Comparison of ENCODE assay signal across 9 cellular contexts in the genomic region with DNA sequence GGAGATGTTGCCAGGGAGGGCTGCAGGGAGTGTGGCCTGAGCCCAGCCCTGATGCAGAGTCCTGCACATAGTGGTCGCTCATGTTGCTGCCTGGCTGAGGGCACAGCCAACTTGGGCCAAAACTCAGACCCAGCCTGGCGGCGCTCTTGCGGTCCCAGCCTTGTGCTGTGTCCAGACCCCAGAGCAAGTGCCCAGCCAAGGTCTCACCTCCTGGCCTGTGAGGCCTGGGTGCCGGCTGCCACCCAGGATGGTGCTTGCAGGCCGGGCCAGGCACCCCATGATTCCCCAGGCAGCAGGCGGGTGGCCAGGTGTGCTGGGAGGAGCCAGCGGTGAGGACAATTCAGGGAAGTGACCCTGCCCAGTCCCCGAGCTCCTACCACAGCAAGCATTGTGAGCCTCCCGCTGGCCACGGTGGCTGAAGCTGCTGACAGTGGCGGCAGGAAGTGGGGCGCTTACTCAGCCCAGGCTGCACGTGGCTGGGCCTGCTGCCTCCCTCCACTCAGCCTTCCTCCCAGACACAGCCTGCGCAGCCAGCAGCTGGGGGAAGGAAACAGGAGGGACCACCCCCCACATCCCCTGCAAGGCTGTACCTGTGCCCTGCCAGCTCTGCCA. TPM values are rescaled to one million over a fixed set of nuclear protein-coding genes. Genes with fewer than 3 reads are reported as not detected.
A peak's percentile ranks its signal among the peaks of the same experiment; 100 is the strongest.
DNase-seq lines count a peak whose midpoint lies in the region; ATAC-seq and TF ChIP-seq lines count a peak whose summit lies in the region.
"Had no signal": no experiment of that assay in that cellular context is flagged by ENCODE, and none has a peak within 500 bp of the region (broad histone marks: within the 10 kb centered on the region; RNA-seq: fewer than 3 reads in every experiment).

No MANE protein-coding gene starts in this region.

- H3K9me3 ChIP-seq in stomach smooth muscle (ENCODE audit: control insufficient read depth in 2 of 2, low read length in 2 of 2): no peaks in the 10 kb centered on the region

- POLR2A ChIA-PET in activated CD4-positive, alpha-beta T cell treated with anti-CD3 and anti-CD28 coated beads for 36 hours (lab: Charles Lee): interaction anchor here (0.6 kb wide), 1 partner anchor 1011 kb away, joined by 9 read pairs; no protein-coding TSS in a partner anchor

- no peaks in the 10 kb centered on the region for H3K36me3 ChIP-seq in stomach smooth muscle (ENCODE audit: control insufficient read depth in 2 of 2, insufficient read depth in 2 of 2, low read length in 2 of 2)

- H3K4me1 Mint-ChIP-seq in activated CD4-positive, alpha-beta T cell treated with anti-CD3 and anti-CD28 coated beads for 36 hours: no peaks in the 10 kb centered on the region
- no peaks in the 10 kb centered on the region for H3K4me1 Mint-ChIP-seq in activated T-cell treated with anti-CD3 and anti-CD28 coated beads, Interleukin-2, amount 50 U/mL, for 4 hours (ENCODE audit: low read depth)

- peak; percentile 62 for DNase-seq in activated CD4-positive, alpha-beta T cell treated with anti-CD3 and anti-CD28 coated beads for 36 hours
- DNase-seq in activated CD4-positive, alpha-beta T cell treated with anti-CD3 and anti-CD28 coated beads for 1 hour: no peak
- DNase-seq in activated T-cell treated with anti-CD3 and anti-CD28 coated beads, Interleukin-2, amount 50 U/mL, for 4 hours: no peak
- DNase-seq in iris pigment epithelial cell (ENCODE audit: low read depth) (peak; percentile 50), retina (no peak), coronary artery (ENCODE audit: low spot score) (no peak)

- intact Hi-C loops in activated CD4-positive, alpha-beta T cell treated with anti-CD3 and anti-CD28 coated beads for 36 hours (cut with DNase I, micrococcal nuclease): no loop called here

- CTCF ChIA-PET in activated CD4-positive, alpha-beta T cell treated with anti-CD3 and anti-CD28 coated beads for 36 hours (lab: Charles Lee): interaction anchor here (0.6 to 1.0 kb wide), 2 partner anchors 11 to 19 kb away, joined by 3 read pairs; no protein-coding TSS in a partner anchor

- H3K4me3 ChIP-seq in stomach smooth muscle (ENCODE audit: low read length in 2 of 2): no peak overlapping the region
- no peak overlapping the region for H3K4me3 ChIP-seq in coronary artery

- no peak overlapping the region for H3K9ac ChIP-seq in stomach smooth muscle (ENCODE audit: low read length in 2 of 2)

- H3K9me3 Mint-ChIP-seq in activated CD4-positive, alpha-beta T cell treated with anti-CD3 and anti-CD28 coated beads for 36 hours (ENCODE audit: low read depth): no peaks in the 10 kb centered on the region
- H3K9me3 Mint-ChIP-seq in activated T-cell treated with anti-CD3 and anti-CD28 coated beads, Interleukin-2, amount 50 U/mL, for 4 hours: no peaks in the 10 kb centered on the region

- H3K4me1 ChIP-seq in stomach smooth muscle (ENCODE audit: control insufficient read depth, insufficient read depth, low read length): peaks cover 26% of the 10 kb centered on the region

- peak; percentile 88 for ATAC-seq in activated CD4-positive, alpha-beta T cell treated with anti-CD3 and anti-CD28 coated beads for 36 hours
- peak; percentile 71 to 83 for ATAC-seq in activated T-cell treated with anti-CD3 and anti-CD28 coated beads, Interleukin-2, amount 50 U/mL, for 4 hours
- no peak for ATAC-seq in GM18498 (IDR thresholded peaks at IDR 0.05; ENCODE audit: unreplicated experiment)

- no peak overlapping the region for H3K4me3 Mint-ChIP-seq in activated CD4-positive, alpha-beta T cell treated with anti-CD3 and anti-CD28 coated beads for 36 hours
- H3K4me3 Mint-ChIP-seq in activated T-cell treated with anti-CD3 and anti-CD28 coated beads, Interleukin-2, amount 50 U/mL, for 4 hours: no peak overlapping the region

- H3K27me3 ChIP-seq in stomach smooth muscle (ENCODE audit: control insufficient read depth in 1 of 2, insufficient read depth in 2 of 2, low read length in 2 of 2): no peaks in the 10 kb centered on the region

- no peaks in the 10 kb centered on the region for H3K27me3 Mint-ChIP-seq in activated CD4-positive, alpha-beta T cell treated with anti-CD3 and anti-CD28 coated beads for 36 hours
- no peaks in the 10 kb centered on the region for H3K27me3 Mint-ChIP-seq in activated T-cell treated with anti-CD3 and anti-CD28 coated beads, Interleukin-2, amount 50 U/mL, for 4 hours (ENCODE audit: low read depth)

- H3K27ac ChIP-seq in stomach smooth muscle (ENCODE audit: low read length) (peak overlapping the region; percentile 24), coronary artery (peak overlapping the region in 1 of 2 donors; percentile 65)
- H3K27ac ChIP-seq: VCaP had no signal

- no peak for TF ChIP-seq CTCF in coronary artery (IDR thresholded peaks at IDR 0.05)

- H3K27ac Mint-ChIP-seq in activated CD4-positive, alpha-beta T cell treated with anti-CD3 and anti-CD28 coated beads for 36 hours: no peak overlapping the region

- H3K36me3 Mint-ChIP-seq in activated CD4-positive, alpha-beta T cell treated with anti-CD3 and anti-CD28 coated beads for 36 hours (ENCODE audit: low read depth): no peaks in the 10 kb centered on the region
- H3K36me3 Mint-ChIP-seq in activated T-cell treated with anti-CD3 and anti-CD28 coated beads, Interleukin-2, amount 50 U/mL, for 4 hours (ENCODE audit: insufficient read depth): no peaks in the 10 kb centered on the region

RNA-seq across cellular contexts. Expression of a gene that starts 17.7 kb away (rescaled TPM):
- total RNA-seq in activated CD4-positive, alpha-beta T cell treated with anti-CD3 and anti-CD28 coated beads for 36 hours: under 1 TPM in 1 of 2 experiments, not detected in 1; 0.09 TPM
- under 1 TPM; 0.18 to 0.38 (median 0.18) TPM for total RNA-seq in activated T-cell treated with anti-CD3 and anti-CD28 coated beads, Interleukin-2, amount 50 U/mL, for 4 hours

RNA-seq across cellular contexts. Expression of a gene that starts 29.6 kb away (rescaled TPM):
- total RNA-seq in activated CD4-positive, alpha-beta T cell treated with anti-CD3 and anti-CD28 coated beads for 36 hours: 10 to 100 TPM; 55.6 to 69.8 TPM
- 10 to 100 TPM; 61.2 to 69.4 (median 66.0) TPM for total RNA-seq in activated T-cell treated with anti-CD3 and anti-CD28 coated beads, Interleukin-2, amount 50 U/mL, for 4 hours

RNA-seq across cellular contexts. Expression of a gene that starts 50.0 kb away (rescaled TPM):
- total RNA-seq in activated CD4-positive, alpha-beta T cell treated with anti-CD3 and anti-CD28 coated beads for 36 hours: 1 to 10 TPM; 5.6 to 6.0 TPM
- 10 to 100 TPM; 13.2 to 20.7 (median 17.3) TPM for total RNA-seq in activated T-cell treated with anti-CD3 and anti-CD28 coated beads, Interleukin-2, amount 50 U/mL, for 4 hours

Comparison
In these comparisons a context has a peak if more than half of its experiments do, and no peak if none do; other contexts are left out.
1. DNase-seq: peak in activated CD4-positive, alpha-beta T cell treated with anti-CD3 and anti-CD28 coated beads for 36 hours (single experiment) and iris pigment epithelial cell (single experiment); none in activated CD4-positive, alpha-beta T cell treated with anti-CD3 and anti-CD28 coated beads for 1 hour (single experiment), activated T-cell treated with anti-CD3 and anti-CD28 coated beads, Interleukin-2, amount 50 U/mL, for 4 hours (single experiment), retina (single experiment) and coronary artery (single experiment).